Comparison of ENCODE assay signal across 1 cellular context in the genomic region with DNA sequence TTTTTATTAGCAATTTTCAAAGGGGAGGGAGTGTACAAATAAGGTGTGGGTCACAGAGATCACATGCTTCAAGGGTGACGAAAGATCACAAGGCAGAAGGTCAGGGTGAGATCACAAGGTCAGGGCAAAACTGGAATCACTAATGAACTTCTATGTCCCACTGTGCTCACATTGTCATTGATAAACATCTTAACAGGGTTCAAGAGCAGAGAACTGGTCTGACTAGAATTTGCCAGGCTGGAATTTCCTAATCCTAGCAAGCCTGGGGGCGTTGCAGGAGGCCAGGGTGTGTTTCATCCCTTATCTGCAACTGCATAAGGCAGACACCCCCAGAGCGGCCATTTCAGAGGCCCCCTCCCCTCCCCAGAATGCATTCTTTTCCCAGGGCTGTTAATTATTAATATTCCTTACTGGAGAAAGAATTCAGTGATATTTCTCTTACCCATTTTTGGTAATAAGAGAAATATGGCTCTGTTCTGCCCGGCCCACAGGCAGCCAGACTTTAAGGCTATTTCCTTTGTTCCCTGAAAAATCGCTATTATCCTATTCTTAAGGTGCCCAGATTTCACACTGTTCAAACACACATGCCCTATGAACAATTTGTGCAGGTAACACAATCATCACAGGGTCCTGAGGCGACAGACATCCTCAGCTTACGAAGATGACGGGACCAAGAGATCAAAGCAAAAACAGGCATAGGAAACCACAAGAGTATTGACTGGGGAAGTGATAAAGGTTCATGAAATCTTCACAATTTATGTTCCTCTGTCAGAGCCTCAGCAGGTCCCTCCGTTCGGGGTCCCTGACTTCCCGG.
A peak's percentile ranks its signal among the peaks of the same experiment; 100 is the strongest.
TF ChIP-seq lines count a peak whose summit lies in the region.
"Not testable (repeated sequence)": the region's sequence is repeated elsewhere in the genome, so short reads cannot be mapped to it uniquely, and the experiment has no call there.

No MANE protein-coding gene starts in this region.

TF ChIP-seq in HepG2, 621 proteins besides CTCF, POLR2A, EP300 and RAD21 (continued from another document and continues in another):
- TF ChIP-seq, protein P1, sequence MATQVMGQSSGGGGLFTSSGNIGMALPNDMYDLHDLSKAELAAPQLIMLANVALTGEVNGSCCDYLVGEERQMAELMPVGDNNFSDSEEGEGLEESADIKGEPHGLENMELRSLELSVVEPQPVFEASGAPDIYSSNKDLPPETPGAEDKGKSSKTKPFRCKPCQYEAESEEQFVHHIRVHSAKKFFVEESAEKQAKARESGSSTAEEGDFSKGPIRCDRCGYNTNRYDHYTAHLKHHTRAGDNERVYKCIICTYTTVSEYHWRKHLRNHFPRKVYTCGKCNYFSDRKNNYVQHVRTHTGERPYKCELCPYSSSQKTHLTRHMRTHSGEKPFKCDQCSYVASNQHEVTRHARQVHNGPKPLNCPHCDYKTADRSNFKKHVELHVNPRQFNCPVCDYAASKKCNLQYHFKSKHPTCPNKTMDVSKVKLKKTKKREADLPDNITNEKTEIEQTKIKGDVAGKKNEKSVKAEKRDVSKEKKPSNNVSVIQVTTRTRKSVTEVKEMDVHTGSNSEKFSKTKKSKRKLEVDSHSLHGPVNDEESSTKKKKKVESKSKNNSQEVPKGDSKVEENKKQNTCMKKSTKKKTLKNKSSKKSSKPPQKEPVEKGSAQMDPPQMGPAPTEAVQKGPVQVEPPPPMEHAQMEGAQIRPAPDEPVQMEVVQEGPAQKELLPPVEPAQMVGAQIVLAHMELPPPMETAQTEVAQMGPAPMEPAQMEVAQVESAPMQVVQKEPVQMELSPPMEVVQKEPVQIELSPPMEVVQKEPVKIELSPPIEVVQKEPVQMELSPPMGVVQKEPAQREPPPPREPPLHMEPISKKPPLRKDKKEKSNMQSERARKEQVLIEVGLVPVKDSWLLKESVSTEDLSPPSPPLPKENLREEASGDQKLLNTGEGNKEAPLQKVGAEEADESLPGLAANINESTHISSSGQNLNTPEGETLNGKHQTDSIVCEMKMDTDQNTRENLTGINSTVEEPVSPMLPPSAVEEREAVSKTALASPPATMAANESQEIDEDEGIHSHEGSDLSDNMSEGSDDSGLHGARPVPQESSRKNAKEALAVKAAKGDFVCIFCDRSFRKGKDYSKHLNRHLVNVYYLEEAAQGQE (IDR thresholded peaks at IDR 0.05; ENCODE audit: borderline replicate concordance in 1 of 2, low read depth in 1 of 2, low read length in 2 of 2), result peak in 1 of 2 experiments; percentile 13; a peak in 1 of 4 replicates
- 0 out of 2 replicates have a peak, but pooled peaks have one; percentile 36 for TF ChIP-seq IRF2 (CRISPR knock-in tag; IDR thresholded peaks at IDR 0.05)
- TF ChIP-seq ZMYM3 (CRISPR knock-in tag; IDR thresholded peaks at IDR 0.05), result peak; percentile 25; the same call in 1 of the 2 replicates
- TF ChIP-seq, protein P2, sequence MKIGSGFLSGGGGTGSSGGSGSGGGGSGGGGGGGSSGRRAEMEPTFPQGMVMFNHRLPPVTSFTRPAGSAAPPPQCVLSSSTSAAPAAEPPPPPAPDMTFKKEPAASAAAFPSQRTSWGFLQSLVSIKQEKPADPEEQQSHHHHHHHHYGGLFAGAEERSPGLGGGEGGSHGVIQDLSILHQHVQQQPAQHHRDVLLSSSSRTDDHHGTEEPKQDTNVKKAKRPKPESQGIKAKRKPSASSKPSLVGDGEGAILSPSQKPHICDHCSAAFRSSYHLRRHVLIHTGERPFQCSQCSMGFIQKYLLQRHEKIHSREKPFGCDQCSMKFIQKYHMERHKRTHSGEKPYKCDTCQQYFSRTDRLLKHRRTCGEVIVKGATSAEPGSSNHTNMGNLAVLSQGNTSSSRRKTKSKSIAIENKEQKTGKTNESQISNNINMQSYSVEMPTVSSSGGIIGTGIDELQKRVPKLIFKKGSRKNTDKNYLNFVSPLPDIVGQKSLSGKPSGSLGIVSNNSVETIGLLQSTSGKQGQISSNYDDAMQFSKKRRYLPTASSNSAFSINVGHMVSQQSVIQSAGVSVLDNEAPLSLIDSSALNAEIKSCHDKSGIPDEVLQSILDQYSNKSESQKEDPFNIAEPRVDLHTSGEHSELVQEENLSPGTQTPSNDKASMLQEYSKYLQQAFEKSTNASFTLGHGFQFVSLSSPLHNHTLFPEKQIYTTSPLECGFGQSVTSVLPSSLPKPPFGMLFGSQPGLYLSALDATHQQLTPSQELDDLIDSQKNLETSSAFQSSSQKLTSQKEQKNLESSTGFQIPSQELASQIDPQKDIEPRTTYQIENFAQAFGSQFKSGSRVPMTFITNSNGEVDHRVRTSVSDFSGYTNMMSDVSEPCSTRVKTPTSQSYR (CRISPR knock-in tag; IDR thresholded peaks at IDR 0.05; ENCODE audit: borderline replicate concordance), result peak; percentile 43; the same call in 1 of the 2 replicates
- TF ChIP-seq HHEX (CRISPR knock-in tag; IDR thresholded peaks at IDR 0.05), result peak; percentile 23; the same call in 1 of the 2 replicates
- TF ChIP-seq NCOA2 (CRISPR knock-in tag; IDR thresholded peaks at IDR 0.05), result peak; percentile 87
- peak; percentile 83 for TF ChIP-seq TEAD3 (CRISPR knock-in tag; optimal IDR thresholded peaks at IDR 0.05; ENCODE audit: borderline replicate concordance)
- TF ChIP-seq KDM6A (CRISPR knock-in tag; IDR thresholded peaks at IDR 0.05; ENCODE audit: low read depth), result 0 out of 2 replicates have a peak, but pooled peaks have one; percentile 21
- TF ChIP-seq, protein P3, sequence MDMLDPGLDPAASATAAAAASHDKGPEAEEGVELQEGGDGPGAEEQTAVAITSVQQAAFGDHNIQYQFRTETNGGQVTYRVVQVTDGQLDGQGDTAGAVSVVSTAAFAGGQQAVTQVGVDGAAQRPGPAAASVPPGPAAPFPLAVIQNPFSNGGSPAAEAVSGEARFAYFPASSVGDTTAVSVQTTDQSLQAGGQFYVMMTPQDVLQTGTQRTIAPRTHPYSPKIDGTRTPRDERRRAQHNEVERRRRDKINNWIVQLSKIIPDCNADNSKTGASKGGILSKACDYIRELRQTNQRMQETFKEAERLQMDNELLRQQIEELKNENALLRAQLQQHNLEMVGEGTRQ (IDR thresholded peaks at IDR 0.05; ENCODE audit: low read depth, low read length), result not testable (repeated sequence)
- TF ChIP-seq, protein P3 (CRISPR knock-in tag; IDR thresholded peaks at IDR 0.05; ENCODE audit: borderline replicate concordance), result peak; percentile 67
- peak; percentile 69; the same call in 1 of the 2 replicates for TF ChIP-seq ZBTB7B (CRISPR knock-in tag; IDR thresholded peaks at IDR 0.05)
- peak; percentile 81 for TF ChIP-seq TCF7 (IDR thresholded peaks at IDR 0.05; ENCODE audit: low read depth)
- peak; percentile 96 for TF ChIP-seq SKI (IDR thresholded peaks at IDR 0.05; ENCODE audit: partially characterized antibody)
- TF ChIP-seq RXRB (CRISPR knock-in tag; IDR thresholded peaks at IDR 0.05; ENCODE audit: borderline replicate concordance), result peak; percentile 90
- peak; percentile 71 for TF ChIP-seq ZNF350 (CRISPR knock-in tag; IDR thresholded peaks at IDR 0.05; ENCODE audit: borderline replicate concordance, low read depth)
- TF ChIP-seq, protein P4, sequence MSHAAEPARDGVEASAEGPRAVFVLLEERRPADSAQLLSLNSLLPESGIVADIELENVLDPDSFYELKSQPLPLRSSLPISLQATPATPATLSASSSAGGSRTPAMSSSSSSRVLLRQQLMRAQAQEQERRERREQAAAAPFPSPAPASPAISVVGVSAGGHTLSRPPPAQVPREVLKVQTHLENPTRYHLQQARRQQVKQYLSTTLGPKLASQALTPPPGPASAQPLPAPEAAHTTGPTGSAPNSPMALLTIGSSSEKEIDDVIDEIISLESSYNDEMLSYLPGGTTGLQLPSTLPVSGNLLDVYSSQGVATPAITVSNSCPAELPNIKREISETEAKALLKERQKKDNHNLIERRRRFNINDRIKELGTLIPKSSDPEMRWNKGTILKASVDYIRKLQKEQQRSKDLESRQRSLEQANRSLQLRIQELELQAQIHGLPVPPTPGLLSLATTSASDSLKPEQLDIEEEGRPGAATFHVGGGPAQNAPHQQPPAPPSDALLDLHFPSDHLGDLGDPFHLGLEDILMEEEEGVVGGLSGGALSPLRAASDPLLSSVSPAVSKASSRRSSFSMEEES (CRISPR knock-in tag; IDR thresholded peaks at IDR 0.05), result peak; percentile 99
- peak; percentile 50; the same call in 1 of the 2 replicates for TF ChIP-seq CHD4 (IDR thresholded peaks at IDR 0.05; ENCODE audit: borderline replicate concordance, low read length)
- TF ChIP-seq, protein P5, sequence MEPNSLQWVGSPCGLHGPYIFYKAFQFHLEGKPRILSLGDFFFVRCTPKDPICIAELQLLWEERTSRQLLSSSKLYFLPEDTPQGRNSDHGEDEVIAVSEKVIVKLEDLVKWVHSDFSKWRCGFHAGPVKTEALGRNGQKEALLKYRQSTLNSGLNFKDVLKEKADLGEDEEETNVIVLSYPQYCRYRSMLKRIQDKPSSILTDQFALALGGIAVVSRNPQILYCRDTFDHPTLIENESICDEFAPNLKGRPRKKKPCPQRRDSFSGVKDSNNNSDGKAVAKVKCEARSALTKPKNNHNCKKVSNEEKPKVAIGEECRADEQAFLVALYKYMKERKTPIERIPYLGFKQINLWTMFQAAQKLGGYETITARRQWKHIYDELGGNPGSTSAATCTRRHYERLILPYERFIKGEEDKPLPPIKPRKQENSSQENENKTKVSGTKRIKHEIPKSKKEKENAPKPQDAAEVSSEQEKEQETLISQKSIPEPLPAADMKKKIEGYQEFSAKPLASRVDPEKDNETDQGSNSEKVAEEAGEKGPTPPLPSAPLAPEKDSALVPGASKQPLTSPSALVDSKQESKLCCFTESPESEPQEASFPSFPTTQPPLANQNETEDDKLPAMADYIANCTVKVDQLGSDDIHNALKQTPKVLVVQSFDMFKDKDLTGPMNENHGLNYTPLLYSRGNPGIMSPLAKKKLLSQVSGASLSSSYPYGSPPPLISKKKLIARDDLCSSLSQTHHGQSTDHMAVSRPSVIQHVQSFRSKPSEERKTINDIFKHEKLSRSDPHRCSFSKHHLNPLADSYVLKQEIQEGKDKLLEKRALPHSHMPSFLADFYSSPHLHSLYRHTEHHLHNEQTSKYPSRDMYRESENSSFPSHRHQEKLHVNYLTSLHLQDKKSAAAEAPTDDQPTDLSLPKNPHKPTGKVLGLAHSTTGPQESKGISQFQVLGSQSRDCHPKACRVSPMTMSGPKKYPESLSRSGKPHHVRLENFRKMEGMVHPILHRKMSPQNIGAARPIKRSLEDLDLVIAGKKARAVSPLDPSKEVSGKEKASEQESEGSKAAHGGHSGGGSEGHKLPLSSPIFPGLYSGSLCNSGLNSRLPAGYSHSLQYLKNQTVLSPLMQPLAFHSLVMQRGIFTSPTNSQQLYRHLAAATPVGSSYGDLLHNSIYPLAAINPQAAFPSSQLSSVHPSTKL (CRISPR knock-in tag; IDR thresholded peaks at IDR 0.05), result peak; percentile 91
- TF ChIP-seq ATF7 (IDR thresholded peaks at IDR 0.05), result peak; percentile 67
- TF ChIP-seq ATF7 (CRISPR knock-in tag; IDR thresholded peaks at IDR 0.05), result peak; percentile 91; the same call in 1 of the 2 replicates
- TF ChIP-seq, protein P6, sequence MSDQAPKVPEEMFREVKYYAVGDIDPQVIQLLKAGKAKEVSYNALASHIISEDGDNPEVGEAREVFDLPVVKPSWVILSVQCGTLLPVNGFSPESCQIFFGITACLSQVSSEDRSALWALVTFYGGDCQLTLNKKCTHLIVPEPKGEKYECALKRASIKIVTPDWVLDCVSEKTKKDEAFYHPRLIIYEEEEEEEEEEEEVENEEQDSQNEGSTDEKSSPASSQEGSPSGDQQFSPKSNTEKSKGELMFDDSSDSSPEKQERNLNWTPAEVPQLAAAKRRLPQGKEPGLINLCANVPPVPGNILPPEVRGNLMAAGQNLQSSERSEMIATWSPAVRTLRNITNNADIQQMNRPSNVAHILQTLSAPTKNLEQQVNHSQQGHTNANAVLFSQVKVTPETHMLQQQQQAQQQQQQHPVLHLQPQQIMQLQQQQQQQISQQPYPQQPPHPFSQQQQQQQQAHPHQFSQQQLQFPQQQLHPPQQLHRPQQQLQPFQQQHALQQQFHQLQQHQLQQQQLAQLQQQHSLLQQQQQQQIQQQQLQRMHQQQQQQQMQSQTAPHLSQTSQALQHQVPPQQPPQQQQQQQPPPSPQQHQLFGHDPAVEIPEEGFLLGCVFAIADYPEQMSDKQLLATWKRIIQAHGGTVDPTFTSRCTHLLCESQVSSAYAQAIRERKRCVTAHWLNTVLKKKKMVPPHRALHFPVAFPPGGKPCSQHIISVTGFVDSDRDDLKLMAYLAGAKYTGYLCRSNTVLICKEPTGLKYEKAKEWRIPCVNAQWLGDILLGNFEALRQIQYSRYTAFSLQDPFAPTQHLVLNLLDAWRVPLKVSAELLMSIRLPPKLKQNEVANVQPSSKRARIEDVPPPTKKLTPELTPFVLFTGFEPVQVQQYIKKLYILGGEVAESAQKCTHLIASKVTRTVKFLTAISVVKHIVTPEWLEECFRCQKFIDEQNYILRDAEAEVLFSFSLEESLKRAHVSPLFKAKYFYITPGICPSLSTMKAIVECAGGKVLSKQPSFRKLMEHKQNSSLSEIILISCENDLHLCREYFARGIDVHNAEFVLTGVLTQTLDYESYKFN (CRISPR knock-in tag; conservative IDR thresholded peaks at IDR 0.05), result peak; percentile 83
- TF ChIP-seq TP53 (CRISPR knock-in tag; conservative IDR thresholded peaks at IDR 0.05), result 0 out of 2 replicates have a peak, but pooled peaks have one; percentile 35
- TF ChIP-seq SP4 (CRISPR knock-in tag; IDR thresholded peaks at IDR 0.05), result peak; percentile 39; the same call in 1 of the 2 replicates
- TF ChIP-seq HNF4G (IDR thresholded peaks at IDR 0.05; ENCODE audit: borderline replicate concordance, low read depth, low read length), result peak; percentile 30; the same call in 1 of the 2 replicates
- TF ChIP-seq HNF4G (CRISPR knock-in tag; IDR thresholded peaks at IDR 0.05; ENCODE audit: borderline replicate concordance, low read depth), result 0 out of 2 replicates have a peak, but pooled peaks have one; percentile 20
- peak; percentile 83 for TF ChIP-seq NR2C2 (CRISPR knock-in tag; IDR thresholded peaks at IDR 0.05; ENCODE audit: borderline replicate concordance)
- TF ChIP-seq, protein P7, sequence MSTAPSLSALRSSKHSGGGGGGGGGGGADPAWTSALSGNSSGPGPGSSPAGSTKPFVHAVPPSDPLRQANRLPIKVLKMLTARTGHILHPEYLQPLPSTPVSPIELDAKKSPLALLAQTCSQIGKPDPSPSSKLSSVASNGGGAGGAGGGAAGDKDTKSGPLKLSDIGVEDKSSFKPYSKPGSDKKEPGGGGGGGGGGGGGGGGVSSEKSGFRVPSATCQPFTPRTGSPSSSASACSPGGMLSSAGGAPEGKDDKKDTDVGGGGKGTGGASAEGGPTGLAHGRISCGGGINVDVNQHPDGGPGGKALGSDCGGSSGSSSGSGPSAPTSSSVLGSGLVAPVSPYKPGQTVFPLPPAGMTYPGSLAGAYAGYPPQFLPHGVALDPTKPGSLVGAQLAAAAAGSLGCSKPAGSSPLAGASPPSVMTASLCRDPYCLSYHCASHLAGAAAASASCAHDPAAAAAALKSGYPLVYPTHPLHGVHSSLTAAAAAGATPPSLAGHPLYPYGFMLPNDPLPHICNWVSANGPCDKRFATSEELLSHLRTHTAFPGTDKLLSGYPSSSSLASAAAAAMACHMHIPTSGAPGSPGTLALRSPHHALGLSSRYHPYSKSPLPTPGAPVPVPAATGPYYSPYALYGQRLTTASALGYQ (CRISPR knock-in tag; IDR thresholded peaks at IDR 0.05), result peak; percentile 20; the same call in 1 of the 2 replicates
- not testable (repeated sequence) for TF ChIP-seq FOXA1 (IDR thresholded peaks at IDR 0.05)
- peak; percentile 69 for TF ChIP-seq FOXA1 (CRISPR knock-in tag; IDR thresholded peaks at IDR 0.05)
- peak; percentile 54; the same call in 1 of the 2 replicates for TF ChIP-seq KAT8 (CRISPR knock-in tag; IDR thresholded peaks at IDR 0.05)
